Comparison of ENCODE assay signal across 27 cellular contexts in the genomic region with DNA sequence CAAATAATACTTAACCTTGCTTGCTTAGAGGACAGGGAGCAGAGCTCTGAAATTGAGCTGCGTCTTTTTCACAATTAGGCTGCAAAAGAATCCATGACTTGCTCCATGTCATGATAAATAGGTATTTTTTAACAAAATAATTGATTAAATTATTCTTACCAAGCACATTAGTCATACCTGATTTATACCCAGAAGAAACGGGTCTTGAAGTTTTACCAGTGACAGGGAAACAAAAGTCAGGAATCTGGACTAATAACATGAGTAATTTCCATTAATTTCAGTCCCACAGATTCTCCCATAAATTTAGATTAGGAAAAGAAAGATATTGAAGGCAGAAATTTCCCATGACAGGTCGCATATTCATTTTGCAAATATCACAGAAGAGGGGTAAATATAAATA.
"Had no signal": no experiment of that assay in that cellular context is flagged by ENCODE, and none has a peak within 500 bp of the region (broad histone marks: within the 10 kb centered on the region; RNA-seq: fewer than 3 reads in every experiment).

No MANE protein-coding gene starts in this region.

- H3K27me3 ChIP-seq: stomach, suprapubic skin, testis, thyroid gland, tibial artery, tibial nerve, transverse colon, upper lobe of left lung, upper lobe of right lung, uterus, vagina had no signal

- H3K4me1 ChIP-seq: stomach, thyroid gland, tibial artery, transverse colon, upper lobe of left lung, upper lobe of right lung, uterus had no signal

- H3K36me3 ChIP-seq: stomach, suprapubic skin, thoracic aorta, thyroid gland, tibial artery, tibial nerve, transverse colon, upper lobe of left lung, upper lobe of right lung, uterus, vagina had no signal

- H3K4me1 Mint-ChIP-seq: stimulated activated effector memory CD8-positive, alpha-beta T cell treated with anti-CD3 and anti-CD28 coated beads, Interleukin-12 subunit alpha, Interleukin-12 subunit beta, amount 100 ng/mL, for 72 hours; stimulated activated memory B cell treated with anti-CD40 and anti-IgM and Interleukin-4, amounts not matched to agents 10 μg/mL and 1 μg/mL and 100 μg/mL, for 72 hours; stimulated activated naive B cell treated with anti-CD40 and anti-IgM and Interleukin-4, amounts not matched to agents 10 μg/mL and 1 μg/mL and 100 μg/mL, for 72 hours; stimulated activated naive CD8-positive, alpha-beta T cell treated with anti-CD3 and anti-CD28 coated beads, Interleukin-15, amount 100 ng/mL, for 72 hours had no signal

- ATAC-seq: stimulated activated effector memory CD8-positive, alpha-beta T cell treated with anti-CD3 and anti-CD28 coated beads, Interleukin-12 subunit alpha, Interleukin-12 subunit beta, amount 100 ng/mL, for 72 hours; stimulated activated memory B cell treated with anti-CD40 and anti-IgM and Interleukin-4, amounts not matched to agents 10 μg/mL and 1 μg/mL and 100 μg/mL, for 72 hours; stimulated activated naive B cell treated with anti-CD40 and anti-IgM and Interleukin-4, amounts not matched to agents 10 μg/mL and 1 μg/mL and 100 μg/mL, for 72 hours; stimulated activated naive CD8-positive, alpha-beta T cell treated with anti-CD3 and anti-CD28 coated beads, Interleukin-15, amount 100 ng/mL, for 72 hours; stimulated activated naive CD8-positive, alpha-beta T cell treated with anti-CD3 and anti-CD28 coated beads, Interleukin-15, Interleukin-2, amounts not matched to agents 100 U/mL and 50 U/mL, for 24 hours; upper lobe of right lung had no signal

- H3K27ac ChIP-seq: stomach, suprapubic skin, testis, thoracic aorta, thyroid gland, tibial artery, tibial nerve, transverse colon, upper lobe of left lung, upper lobe of right lung, uterus, vagina had no signal

- H3K4me3 ChIP-seq: stomach, suprapubic skin, testis, thoracic aorta, thyroid gland, tibial artery, tibial nerve, transverse colon, upper lobe of left lung, upper lobe of right lung, uterus, vagina had no signal

- H3K27ac Mint-ChIP-seq: stimulated activated effector memory CD8-positive, alpha-beta T cell treated with anti-CD3 and anti-CD28 coated beads, Interleukin-12 subunit alpha, Interleukin-12 subunit beta, amount 100 ng/mL, for 72 hours; stimulated activated memory B cell treated with anti-CD40 and anti-IgM and Interleukin-4, amounts not matched to agents 10 μg/mL and 1 μg/mL and 100 μg/mL, for 72 hours; stimulated activated naive B cell treated with anti-CD40 and anti-IgM and Interleukin-4, amounts not matched to agents 10 μg/mL and 1 μg/mL and 100 μg/mL, for 72 hours; stimulated activated naive CD8-positive, alpha-beta T cell treated with anti-CD3 and anti-CD28 coated beads, Interleukin-15, amount 100 ng/mL, for 72 hours; stimulated activated naive CD8-positive, alpha-beta T cell treated with anti-CD3 and anti-CD28 coated beads, Interleukin-15, Interleukin-2, amounts not matched to agents 100 ng/mL and 50 ng/mL, for 24 hours had no signal

- H3K9me3 ChIP-seq: stomach, suprapubic skin, testis, thoracic aorta, thyroid gland, tibial artery, tibial nerve, transverse colon, upper lobe of left lung, upper lobe of right lung, uterus, vagina had no signal

- H3K27me3 Mint-ChIP-seq: stimulated activated memory B cell treated with anti-CD40 and anti-IgM and Interleukin-4, amounts not matched to agents 10 μg/mL and 1 μg/mL and 100 μg/mL, for 72 hours; stimulated activated naive B cell treated with anti-CD40 and anti-IgM and Interleukin-4, amounts not matched to agents 10 μg/mL and 1 μg/mL and 100 μg/mL, for 72 hours; stimulated activated naive CD8-positive, alpha-beta T cell treated with anti-CD3 and anti-CD28 coated beads, Interleukin-15, amount 100 ng/mL, for 72 hours; stimulated activated naive CD8-positive, alpha-beta T cell treated with anti-CD3 and anti-CD28 coated beads, Interleukin-15, Interleukin-2, amounts not matched to agents 100 ng/mL and 50 ng/mL, for 24 hours had no signal

- H3K36me3 Mint-ChIP-seq: stimulated activated effector memory CD8-positive, alpha-beta T cell treated with anti-CD3 and anti-CD28 coated beads, Interleukin-12 subunit alpha, Interleukin-12 subunit beta, amount 100 ng/mL, for 72 hours; stimulated activated memory B cell treated with anti-CD40 and anti-IgM and Interleukin-4, amounts not matched to agents 10 μg/mL and 1 μg/mL and 100 μg/mL, for 72 hours; stimulated activated naive B cell treated with anti-CD40 and anti-IgM and Interleukin-4, amounts not matched to agents 10 μg/mL and 1 μg/mL and 100 μg/mL, for 72 hours had no signal

- H3K4me3 Mint-ChIP-seq: stimulated activated effector memory CD8-positive, alpha-beta T cell treated with anti-CD3 and anti-CD28 coated beads, Interleukin-12 subunit alpha, Interleukin-12 subunit beta, amount 100 ng/mL, for 72 hours; stimulated activated memory B cell treated with anti-CD40 and anti-IgM and Interleukin-4, amounts not matched to agents 10 μg/mL and 1 μg/mL and 100 μg/mL, for 72 hours; stimulated activated naive B cell treated with anti-CD40 and anti-IgM and Interleukin-4, amounts not matched to agents 10 μg/mL and 1 μg/mL and 100 μg/mL, for 72 hours; stimulated activated naive CD8-positive, alpha-beta T cell treated with anti-CD3 and anti-CD28 coated beads, Interleukin-15, amount 100 ng/mL, for 72 hours; stimulated activated naive CD8-positive, alpha-beta T cell treated with anti-CD3 and anti-CD28 coated beads, Interleukin-15, Interleukin-2, amounts not matched to agents 100 ng/mL and 50 ng/mL, for 24 hours had no signal

- DNase-seq: stimulated activated CD4-positive, alpha-beta T cell treated with anti-CD3 and anti-CD28 coated beads, Interleukin-2, amount 100 ng/mL, for 48 hours; stimulated activated CD4-positive, alpha-beta T cell treated with anti-CD3 and anti-CD28 coated beads, Interleukin-4, amount 100 ng/mL, for 1 hour; stimulated activated CD4-positive, alpha-beta T cell treated with anti-CD3 and anti-CD28 coated beads, Interleukin-4, amount 100 ng/mL, for 24 hours; stimulated activated CD4-positive, alpha-beta T cell treated with anti-CD3 and anti-CD28 coated beads, Interleukin-4, amount 100 ng/mL, for 4 hours; stimulated activated CD8-positive, alpha-beta memory T cell treated with anti-CD3 and anti-CD28 coated beads, Interleukin-4, amount 100 ng/mL, for 48 hours; stimulated activated naive B cell treated with anti-CD40 and anti-IgM and Interleukin-4, amounts not matched to agents 10 μg/mL and 1 μg/mL and 100 μg/mL, for 72 hours; stimulated activated naive CD4-positive, alpha-beta T cell; stimulated activated naive CD4-positive, alpha-beta T cell treated with Interleukin-2 at 50 U/mL for 16 hours; stimulated activated naive CD8-positive, alpha-beta T cell treated with anti-CD3 and anti-CD28 coated beads, Interleukin-15, amount 100 ng/mL, for 72 hours; stimulated activated naive CD8-positive, alpha-beta T cell treated with anti-CD3 and anti-CD28 coated beads, Interleukin-15, Interleukin-2, amounts not matched to agents 100 U/mL and 50 U/mL, for 24 hours; stomach; substantia nigra; testis; thyroid gland; tibial artery; transverse colon; trophoblast cell; upper lobe of left lung; upper lobe of right lung; uterus had no signal
